17 cellular contexts compared by ENCODE assay signal in the genomic region with DNA sequence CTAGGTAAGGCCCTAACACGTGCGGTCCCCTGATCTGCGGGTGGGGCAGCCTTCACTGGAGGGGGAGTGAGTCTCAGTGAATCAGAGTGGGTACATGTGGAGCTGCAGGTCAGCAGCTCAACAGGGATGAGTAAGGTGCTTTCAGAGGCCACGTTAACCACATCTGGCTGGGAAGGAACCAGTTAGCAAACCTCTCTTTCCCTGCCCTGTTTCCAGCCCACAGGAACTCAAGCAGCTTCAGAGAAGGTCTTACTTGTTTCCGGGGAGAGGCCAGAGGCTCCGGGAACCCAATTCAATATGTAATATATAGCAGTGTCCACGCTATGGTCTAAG.
DNase-seq lines count a peak whose midpoint lies in the region; ATAC-seq and TF ChIP-seq lines count a peak whose summit lies in the region.
"Had no signal": no experiment of that assay in that cellular context is flagged by ENCODE, and none has a peak within 500 bp of the region (broad histone marks: within the 10 kb centered on the region; RNA-seq: fewer than 3 reads in every experiment).

No MANE protein-coding gene starts in this region.

- H3K36me3 ChIP-seq in left ventricle myocardium inferior (no peaks in the 10 kb centered on the region), heart left ventricle (no peaks in the 10 kb centered on the region), vagina (no peaks in the 10 kb centered on the region)
- H3K36me3 ChIP-seq: MG63, SJSA1 had no signal

- H3K4me1 ChIP-seq in left ventricle myocardium inferior (peaks cover 26% of the 10 kb centered on the region), heart left ventricle (peaks cover 0 to 28% (median 12%) of the 10 kb centered on the region in 12 donors), vagina (peaks cover 1% of the 10 kb centered on the region)

- intact Hi-C loops in left ventricle myocardium inferior (cut with micrococcal nuclease) (no loop called here), heart left ventricle (cut with DNase I) (loop anchor here in 1 of 10 donors (5.0 kb wide), 1 partner anchor 33 kb away; no protein-coding TSS in a partner anchor), vagina (cut with DNase I) (no loop called here)

- DNase-seq in left ventricle myocardium inferior (peak; percentile 5), heart left ventricle (no peak), RWPE1 (ENCODE audit: low spot score) (no peak), glomerular visceral epithelial cell (ENCODE audit: extremely low spot score) (peak; percentile 54), vagina (ENCODE audit: extremely low spot score in 2 of 2) (no peak), anterior cingulate cortex (lab: John Stamatoyannopoulos, UW) (no peak), NCI-H1105 treated with DMSO at 0.1 percent for 48 hours (lab: John Stamatoyannopoulos, UW) (no peak), AG08395 (ENCODE audit: low spot score) (no peak)
- DNase-seq: activated CD4-positive, alpha-beta T cell treated with anti-CD3 and anti-CD28 coated beads, Interleukin-2, amount 50 U/mL, for 48 hours; amygdala; MG63; nucleus accumbens; stimulated activated naive CD4-positive, alpha-beta T cell treated with Interleukin-2 at 50 U/mL for 16 hours had no signal

- no peaks in the 10 kb centered on the region for H3K27me3 ChIP-seq in left ventricle myocardium inferior (ENCODE audit: low read depth)
- no peaks in the 10 kb centered on the region for H3K27me3 ChIP-seq in heart left ventricle
- H3K27me3 ChIP-seq in vagina: no peaks in the 10 kb centered on the region
- H3K27me3 ChIP-seq: dorsolateral prefrontal cortex, MG63, SJSA1 had no signal

- H3K9me3 ChIP-seq in left ventricle myocardium inferior (replicated peaks) (no peaks in the 10 kb centered on the region), heart left ventricle (no peaks in the 10 kb centered on the region), vagina (no peaks in the 10 kb centered on the region)
- H3K9me3 ChIP-seq: MG63, SJSA1 had no signal

- H3K27ac ChIP-seq in left ventricle myocardium inferior (replicated peaks) (no peak overlapping the region), heart left ventricle (no peak overlapping the region), RWPE1 (peak overlapping the region; percentile 26), vagina (no peak overlapping the region)
- H3K27ac ChIP-seq: dorsolateral prefrontal cortex, SJSA1 had no signal

- no peak for ATAC-seq in heart left ventricle

- POLR2A ChIA-PET in RWPE1 (lab: Yijun Ruan, JAX; ENCODE audit: low non-redundant PET): no interaction called here

- no peak overlapping the region for H3K4me3 ChIP-seq in left ventricle myocardium inferior
- no peak overlapping the region for H3K4me3 ChIP-seq in heart left ventricle
- H3K4me3 ChIP-seq in vagina: no peak overlapping the region
- H3K4me3 ChIP-seq: dorsolateral prefrontal cortex, lung, MG63, SJSA1, skin epidermis had no signal

- CTCF ChIA-PET in RWPE1 (lab: Yijun Ruan, JAX): no interaction called here

- WGBS in heart left ventricle, 4 donors: 91 to 96% (median 95%) methylated on average over 7 of the region's 7 CpGs

- TF ChIP-seq POLR2A in heart left ventricle (IDR thresholded peaks at IDR 0.05) (no peak), vagina (IDR thresholded peaks at IDR 0.05) (no peak)

- TF ChIP-seq CTCF in left ventricle myocardium inferior (IDR thresholded peaks at IDR 0.05; ENCODE audit: borderline replicate concordance) (no peak), heart left ventricle (IDR thresholded peaks at IDR 0.05) (no peak), RWPE1 (conservative IDR thresholded peaks at IDR 0.05; ENCODE audit: low read depth) (no peak), vagina (IDR thresholded peaks at IDR 0.05) (no peak)

Comparison
In these comparisons a context has a peak if more than half of its experiments do, and no peak if none do; other contexts are left out.
1. DNase-seq: peak in left ventricle myocardium inferior (single experiment) and glomerular visceral epithelial cell (single experiment); none in heart left ventricle (0 of 5), RWPE1 (single experiment), vagina (0 of 2), anterior cingulate cortex (0 of 58), NCI-H1105 treated with DMSO at 0.1 percent for 48 hours (single experiment) and AG08395 (single experiment).